8 cellular contexts compared by ENCODE assay signal in genomic region chr2:127197475-127198385, GRCh38. TPM values are rescaled to one million over a fixed set of nuclear protein-coding genes. Genes with fewer than 3 reads are reported as not detected.
A peak's percentile ranks its signal among the peaks of the same experiment; 100 is the strongest.
DNase-seq lines count a peak whose midpoint lies in the region; ATAC-seq and TF ChIP-seq lines count a peak whose summit lies in the region.

No MANE protein-coding gene starts in this region.

- ATAC-seq in GM19025 (IDR thresholded peaks at IDR 0.05; ENCODE audit: low read depth, unreplicated experiment) (peak; percentile 76), GM19397 (IDR thresholded peaks at IDR 0.05; ENCODE audit: unreplicated experiment) (no peak)
- peak; percentile 92 for ATAC-seq in activated T-cell treated with anti-CD3 and anti-CD28 coated beads, Interleukin-2, amount 50 U/mL, for 4 hours

- no peaks in the 10 kb centered on the region for H3K9me3 Mint-ChIP-seq in activated T-cell treated with anti-CD3 and anti-CD28 coated beads, Interleukin-2, amount 50 U/mL, for 4 hours

- no peak overlapping the region for H3K4me2 ChIP-seq in PC-9

- H3F3A ChIP-seq in PC-9 (ENCODE audit: insufficient read depth, low read depth), result peaks cover 8% of the 10 kb centered on the region; the same call in 1 of the 2 replicates

- H4K20me1 ChIP-seq in PC-9 (ENCODE audit: insufficient read depth), result no peaks in the 10 kb centered on the region

- H3K4me1 ChIP-seq in PC-9 (replicated peaks; ENCODE audit: insufficient read depth), result no peaks in the 10 kb centered on the region

- CTCF ChIA-PET in PC-9 (lab: Charles Lee), result interaction anchor here (0.5 to 1.5 kb wide), 20 partner anchors 11 to 601 kb away, joined by 3 to 21 read pairs (median 4); partner anchors contain the start of gene ERCC3

- BruUV-seq in PC-9 (replicated peaks; lab: Mats Ljungman, UMichigan), result no TSS peak

- no peaks in the 10 kb centered on the region for H3K9me3 ChIP-seq in PC-9 (ENCODE audit: insufficient read depth, low read depth)

- TF ChIP-seq CTCF in AG10803 (conservative IDR thresholded peaks at IDR 0.05; ENCODE audit: low read length), result peak; percentile 74
- peak; percentile 88 for TF ChIP-seq CTCF in PC-9 (conservative IDR thresholded peaks at IDR 0.05)
- peak; percentile 82 for TF ChIP-seq CTCF in fibroblast of villous mesenchyme (IDR thresholded peaks at IDR 0.05; ENCODE audit: insufficient read depth, low read depth, low read length)

- H3K4me3 ChIP-seq in AG10803 (ENCODE audit: low read length) (no peak overlapping the region), PC-9 (no peak overlapping the region), fibroblast of villous mesenchyme (ENCODE audit: low read depth, low read length) (no peak overlapping the region)

- no peak overlapping the region for H2AFZ ChIP-seq in PC-9

- H3K27me3 ChIP-seq in PC-9 (ENCODE audit: insufficient read depth, low read depth), result no peaks in the 10 kb centered on the region

- intact Hi-C loops in PC-9 (cut with micrococcal nuclease; ENCODE audit: unreplicated experiment), result loop anchor here (1.0 to 5.0 kb wide), 6 partner anchors 70 to 450 kb away; partner anchors contain the start of genes ERCC3 and GPR17

- no peaks in the 10 kb centered on the region for H3K36me3 Mint-ChIP-seq in activated T-cell treated with anti-CD3 and anti-CD28 coated beads, Interleukin-2, amount 50 U/mL, for 4 hours (ENCODE audit: insufficient read depth)

- H3K9me2 ChIP-seq in PC-9 (ENCODE audit: insufficient read depth), result no peaks in the 10 kb centered on the region; the same call in 1 of the 2 replicates

- DNase-seq in AG10803 (ENCODE audit: low read depth) (peak; percentile 54), HuH-7 (ENCODE audit: low spot score) (peak; percentile 76), PC-9 (peak; percentile 71 to 83), fibroblast of villous mesenchyme (ENCODE audit: low read depth) (peak; percentile 68), retina (peak; percentile 7)
- DNase-seq in activated T-cell treated with anti-CD3 and anti-CD28 coated beads, Interleukin-2, amount 50 U/mL, for 4 hours, result peak; percentile 43

- H3K27ac ChIP-seq in PC-9, result no peak overlapping the region

- no peaks in the 10 kb centered on the region; the same call in 1 of the 2 replicates for H3K36me3 ChIP-seq in PC-9 (ENCODE audit: low read depth)

- no peaks in the 10 kb centered on the region for H3K79me2 ChIP-seq in PC-9 (ENCODE audit: low read depth)

- peaks cover 4% of the 10 kb centered on the region for H3K4me1 Mint-ChIP-seq in activated T-cell treated with anti-CD3 and anti-CD28 coated beads, Interleukin-2, amount 50 U/mL, for 4 hours (ENCODE audit: low read depth)

- POLR2A ChIA-PET in PC-9 (lab: Charles Lee; ENCODE audit: unreplicated experiment), result interaction anchor here (0.6 kb wide), 1 partner anchor 96 kb away, joined by 4 read pairs; the partner anchor contains the start of gene ERCC3

- H3K4me3 Mint-ChIP-seq in activated T-cell treated with anti-CD3 and anti-CD28 coated beads, Interleukin-2, amount 50 U/mL, for 4 hours, result peak overlapping the region; percentile 80

- H3K27me3 Mint-ChIP-seq in activated T-cell treated with anti-CD3 and anti-CD28 coated beads, Interleukin-2, amount 50 U/mL, for 4 hours (ENCODE audit: low read depth), result peaks cover 2% of the 10 kb centered on the region

RNA-seq across cellular contexts. Expression of gene CYP27C1, which starts 22.4 kb away (rescaled TPM):
- 0.94 and 1.6 TPM in 2 replicates for total RNA-seq in PC-9 (2021)
- total RNA-seq in activated T-cell treated with anti-CD3 and anti-CD28 coated beads, Interleukin-2, amount 50 U/mL, for 4 hours, result not detected
- under 0.01 TPM in 2 replicates for total RNA-seq in fibroblast of villous mesenchyme

Comparison
In these comparisons a context has a peak if more than half of its experiments do, and no peak if none do; other contexts are left out.
1. DNase-seq: peak in every context shown above with its lines; median percentile 77 in PC-9; 76 in HuH-7; 68 in fibroblast of villous mesenchyme; 54 in AG10803; 43 in activated T-cell treated with anti-CD3 and anti-CD28 coated beads, Interleukin-2, amount 50 U/mL, for 4 hours; 7 in retina.